Comparison of ENCODE assay signal across 12 cellular contexts in the genomic region with DNA sequence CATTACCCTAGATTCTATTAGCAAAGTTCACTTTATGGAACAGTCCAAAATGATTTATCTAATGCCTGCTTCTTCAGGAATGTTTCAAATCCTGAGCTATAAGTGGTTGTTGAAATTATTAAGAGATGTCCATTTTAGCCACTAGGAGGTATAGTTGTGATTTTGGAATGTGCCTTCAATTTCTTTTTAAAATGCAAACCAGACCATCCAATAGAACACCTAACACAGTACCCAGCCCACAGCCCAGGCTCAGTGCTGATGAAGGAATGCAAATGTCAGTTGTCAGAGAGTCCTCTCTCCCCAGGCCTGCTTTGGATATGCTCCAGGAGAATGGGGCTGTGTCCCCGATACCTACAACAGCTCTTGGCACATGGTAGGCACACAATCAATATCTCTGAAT.
DNase-seq lines count a peak whose midpoint lies in the region; ATAC-seq and TF ChIP-seq lines count a peak whose summit lies in the region.
"Had no signal": no experiment of that assay in that cellular context is flagged by ENCODE, and none has a peak within 500 bp of the region (broad histone marks: within the 10 kb centered on the region; RNA-seq: fewer than 3 reads in every experiment).

No MANE protein-coding gene starts in this region.

- peaks cover 79% of the 10 kb centered on the region for H3K27me3 ChIP-seq in HCT116 (ENCODE audit: insufficient read depth, low read length)
- H3K27me3 ChIP-seq: thyroid gland had no signal

- no TSS peak for BruUV-seq in HCT116 (replicated peaks; lab: Mats Ljungman, UMichigan)

- H3K9me3 ChIP-seq in HCT116 (ENCODE audit: control insufficient read depth in 1 of 2, insufficient read depth in 1 of 2, low read depth in 1 of 2, low read length in 2 of 2), result no peaks in the 10 kb centered on the region
- H3K9me3 ChIP-seq: thyroid gland had no signal

- H3K79me2 ChIP-seq in HCT116 (ENCODE audit: insufficient read depth, low read length), result no peaks in the 10 kb centered on the region

- no peaks in the 10 kb centered on the region for H3K36me3 ChIP-seq in HCT116 (ENCODE audit: control insufficient read depth in 1 of 2, insufficient read depth in 2 of 2, low read length in 2 of 2)
- H3K36me3 ChIP-seq: thyroid gland had no signal

- POLR2A ChIA-PET in HCT116 (lab: Charles Lee), result no interaction called here

- H3K4me2 ChIP-seq in HCT116 (ENCODE audit: low read length), result no peak overlapping the region

- RAD21 ChIA-PET in HCT116 (lab: Charles Lee; ENCODE audit: low non-redundant PET in 1 of 2, low total read pairs in 2 of 2, uncharacterized antibody in 2 of 2, unreplicated experiment in 2 of 2), result no interaction called here

- H4K20me1 ChIP-seq in HCT116 (ENCODE audit: insufficient read depth), result no peaks in the 10 kb centered on the region

- no peak; the same call in 1 of the 2 replicates for TF ChIP-seq RAD21 in HCT116 (IDR thresholded peaks at IDR 0.05; ENCODE audit: low read depth)

- no peak overlapping the region for H3K27ac ChIP-seq in HCT116 (ENCODE audit: low read depth, low read length)
- H3K27ac ChIP-seq: thyroid gland had no signal

- H3K9me2 ChIP-seq in HCT116 (ENCODE audit: insufficient read depth), result no peaks in the 10 kb centered on the region

- intact Hi-C loops in HCT116 (cut with micrococcal nuclease), result loop anchor here (5.0 kb wide), 1 partner anchor 226 kb away; no protein-coding TSS in a partner anchor

- H3K4me3 ChIP-seq in AG09309 (ENCODE audit: control insufficient read depth, low read depth, low read length) (no peak overlapping the region), HCT116 (replicated peaks in 1 of 2; ENCODE audit: low read depth in 1 of 2, low read length in 2 of 2) (no peak overlapping the region), WI38 (ENCODE audit: low read depth, low read length) (no peak overlapping the region)
- H3K4me3 ChIP-seq: thyroid gland had no signal

- ATAC-seq in HCT116 (peak; percentile 49), HG03139 (IDR thresholded peaks at IDR 0.05; ENCODE audit: unreplicated experiment) (no peak), GM21576 (IDR thresholded peaks at IDR 0.05; ENCODE audit: unreplicated experiment) (no peak)
- ATAC-seq: activated T-cell treated with anti-CD3 and anti-CD28 coated beads, Interleukin-2, amount 50 U/mL, for 72 hours; WTC11 had no signal

- CTCF ChIA-PET in HCT116 (lab: Charles Lee), result no interaction called here

- no peak for TF ChIP-seq POLR2A in HCT116 (IDR thresholded peaks at IDR 0.05; ENCODE audit: borderline replicate concordance, extremely low read depth, insufficient read depth, insufficient read length)

- H3K9ac ChIP-seq in HCT116 (ENCODE audit: low read length), result no peak overlapping the region

- TF ChIP-seq CTCF in AG09309 (IDR thresholded peaks at IDR 0.05; ENCODE audit: control insufficient read depth, insufficient read depth, low read depth, low read length, missing control alignments) (peak; percentile 39), HCT116 (IDR thresholded peaks at IDR 0.05 in 2 of 3, conservative IDR thresholded peaks at IDR 0.05 in 1 of 3; ENCODE audit: borderline replicate concordance in 1 of 3, insufficient read depth in 1 of 3, low read depth in 2 of 3, low read length in 2 of 3) (peak in 2 of 3 experiments; percentile 17 to 35; a peak in 2 of 6 replicates), WI38 (IDR thresholded peaks at IDR 0.05; ENCODE audit: low read depth, low read length) (peak; percentile 29; the same call in 1 of the 2 replicates)

- H3K4me1 ChIP-seq in HCT116 (ENCODE audit: control insufficient read depth in 1 of 2, insufficient read depth in 2 of 2, low read length in 2 of 2), result no peaks in the 10 kb centered on the region

- no peak overlapping the region for H2AFZ ChIP-seq in HCT116 (ENCODE audit: low read depth, low read length, poor library complexity, severe bottlenecking)

- no peak for DNase-seq in AG09309 (ENCODE audit: low read depth)
- no peak for DNase-seq in HCT116 (ENCODE audit: low read depth, low spot score)
- peak; percentile 13 for DNase-seq in iris pigment epithelial cell (ENCODE audit: low read depth)
- no peak for DNase-seq in effector CD8-positive, alpha-beta T cell (lab: John Stamatoyannopoulos, UW)
- no peak for DNase-seq in COLO829 (ENCODE audit: low spot score)
- DNase-seq: activated T-cell treated with anti-CD3 and anti-CD28 coated beads, Interleukin-2, amount 50 U/mL, for 72 hours; occipital lobe had no signal

TF ChIP-seq in HCT116, 20 proteins besides CTCF, POLR2A, EP300 and RAD21:
- TF ChIP-seq JUND (IDR thresholded peaks at IDR 0.05) (no peak), FOSL1 (IDR thresholded peaks at IDR 0.05; ENCODE audit: low read depth) (no peak), ZFX (IDR thresholded peaks at IDR 0.05) (no peak), SP1 (IDR thresholded peaks at IDR 0.05; ENCODE audit: low read depth) (no peak), CBX3 (IDR thresholded peaks at IDR 0.05; ENCODE audit: low read depth) (no peak), SRF (IDR thresholded peaks at IDR 0.05; ENCODE audit: low read depth) (no peak)
- TF ChIP-seq, protein P1, sequence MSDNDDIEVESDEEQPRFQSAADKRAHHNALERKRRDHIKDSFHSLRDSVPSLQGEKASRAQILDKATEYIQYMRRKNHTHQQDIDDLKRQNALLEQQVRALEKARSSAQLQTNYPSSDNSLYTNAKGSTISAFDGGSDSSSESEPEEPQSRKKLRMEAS (IDR thresholded peaks at IDR 0.05), result no peak
